In the genomic region with DNA sequence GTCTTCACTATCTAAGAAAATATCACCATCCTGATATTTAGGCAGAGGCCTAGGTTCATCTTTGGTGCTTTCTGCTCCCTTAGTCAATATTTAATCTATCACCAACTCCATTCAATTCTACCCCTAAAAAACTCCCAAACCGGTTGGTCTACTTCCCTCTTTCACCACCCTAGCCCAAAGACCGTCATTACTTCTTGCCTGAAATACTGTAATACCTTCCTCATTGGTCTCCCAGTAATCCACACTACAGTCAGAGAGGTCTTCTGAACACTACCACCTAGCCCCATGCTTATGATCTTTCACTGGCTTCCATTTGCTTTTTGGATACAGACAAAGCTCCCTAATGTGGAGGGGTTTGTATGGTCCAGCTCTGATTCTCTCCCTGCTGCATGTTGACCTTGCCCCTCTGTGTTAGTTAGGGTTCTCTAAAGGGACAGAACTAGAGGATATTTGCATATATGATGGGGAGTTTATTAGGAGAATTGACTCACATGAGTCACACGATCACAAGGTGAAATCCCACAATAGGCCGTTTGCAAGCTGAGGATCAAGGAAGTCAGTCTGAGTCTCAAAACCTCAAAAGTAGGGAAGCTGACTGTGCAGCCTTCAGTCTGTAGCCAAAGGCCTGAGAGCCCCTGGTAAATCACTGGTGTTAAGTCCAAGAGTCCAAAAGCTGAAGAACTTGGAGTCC, we compare ENCODE assay signal across 12 cellular contexts. TPM values are rescaled to one million over a fixed set of nuclear protein-coding genes. Genes with fewer than 3 reads are reported as not detected.
DNase-seq lines count a peak whose midpoint lies in the region; ATAC-seq, FAIRE-seq and TF ChIP-seq lines count a peak whose summit lies in the region.
"Had no signal": no experiment of that assay in that cellular context is flagged by ENCODE, and none has a peak within 500 bp of the region (broad histone marks: within the 10 kb centered on the region; RNA-seq: fewer than 3 reads in every experiment).

No MANE protein-coding gene starts in this region.

- peak; percentile 17 for FAIRE-seq in urothelium cell line (lab: Jason Lieb, UNC)

- peaks cover 40% of the 10 kb centered on the region for H3K27me3 Mint-ChIP-seq in activated naive CD8-positive, alpha-beta T cell treated with anti-CD3 and anti-CD28 coated beads, Interleukin-2, amount 50 U/mL, for 24 hours
- H3K27me3 Mint-ChIP-seq in activated naive CD8-positive, alpha-beta T cell treated with anti-CD3 and anti-CD28 coated beads for 36 hours: peaks cover 43% of the 10 kb centered on the region
- H3K27me3 Mint-ChIP-seq in endothelial cell (ENCODE audit: unreplicated experiment): peaks cover 3% of the 10 kb centered on the region

- no peak for DNase-seq in activated naive CD8-positive, alpha-beta T cell treated with anti-CD3 and anti-CD28 coated beads, Interleukin-2, amount 50 U/mL, for 24 hours
- no peak for DNase-seq in activated naive CD8-positive, alpha-beta T cell treated with anti-CD3 and anti-CD28 coated beads for 36 hours
- peak; percentile 40 for DNase-seq in RPMI7951 (ENCODE audit: low read depth)
- DNase-seq in urothelium cell line (ENCODE audit: low spot score): no peak
- no peak for DNase-seq in left colon
- DNase-seq in stimulated activated naive CD8-positive, alpha-beta T cell treated with anti-CD3 and anti-CD28 coated beads, Interleukin-15, Interleukin-2, amounts not matched to agents 100 U/mL and 50 U/mL, for 24 hours: no peak
- no peak for DNase-seq in endothelial cell (ENCODE audit: low spot score)
- DNase-seq: activated gamma-delta T cell treated with Interleukin-2 at 50 U/mL for 16 hours, kidney glomerular epithelial cell, naive B cell had no signal

- H3K9me3 Mint-ChIP-seq in activated naive CD8-positive, alpha-beta T cell treated with anti-CD3 and anti-CD28 coated beads, Interleukin-2, amount 50 U/mL, for 24 hours: no peaks in the 10 kb centered on the region
- no peaks in the 10 kb centered on the region for H3K9me3 Mint-ChIP-seq in activated naive CD8-positive, alpha-beta T cell treated with anti-CD3 and anti-CD28 coated beads for 36 hours
- no peaks in the 10 kb centered on the region for H3K9me3 Mint-ChIP-seq in endothelial cell (ENCODE audit: unreplicated experiment)
- H3K9me3 Mint-ChIP-seq: naive B cell had no signal

- ATAC-seq in activated naive CD8-positive, alpha-beta T cell treated with anti-CD3 and anti-CD28 coated beads, Interleukin-2, amount 50 U/mL, for 24 hours: peak; percentile 10
- ATAC-seq in HG02973 (IDR thresholded peaks at IDR 0.05; ENCODE audit: unreplicated experiment): peak; percentile 30
- no peak for ATAC-seq in left colon
- ATAC-seq in stimulated activated naive CD8-positive, alpha-beta T cell treated with anti-CD3 and anti-CD28 coated beads, Interleukin-15, Interleukin-2, amounts not matched to agents 100 U/mL and 50 U/mL, for 24 hours: no peak
- ATAC-seq: Panc1 had no signal

- intact Hi-C loops in left colon (cut with DNase I, micrococcal nuclease): no loop called here

- H3K36me3 Mint-ChIP-seq in activated naive CD8-positive, alpha-beta T cell treated with anti-CD3 and anti-CD28 coated beads, Interleukin-2, amount 50 U/mL, for 24 hours (ENCODE audit: low read depth): no peaks in the 10 kb centered on the region
- no peaks in the 10 kb centered on the region for H3K36me3 Mint-ChIP-seq in activated naive CD8-positive, alpha-beta T cell treated with anti-CD3 and anti-CD28 coated beads for 36 hours
- no peaks in the 10 kb centered on the region for H3K36me3 Mint-ChIP-seq in endothelial cell (ENCODE audit: low read depth, unreplicated experiment)
- H3K36me3 Mint-ChIP-seq: naive B cell had no signal

- H3K4me3 Mint-ChIP-seq in activated naive CD8-positive, alpha-beta T cell treated with anti-CD3 and anti-CD28 coated beads, Interleukin-2, amount 50 U/mL, for 24 hours: no peak overlapping the region
- H3K4me3 Mint-ChIP-seq in activated naive CD8-positive, alpha-beta T cell treated with anti-CD3 and anti-CD28 coated beads for 36 hours: no peak overlapping the region
- H3K4me3 Mint-ChIP-seq in endothelial cell (ENCODE audit: unreplicated experiment): no peak overlapping the region

- H3K4me1 Mint-ChIP-seq in activated naive CD8-positive, alpha-beta T cell treated with anti-CD3 and anti-CD28 coated beads, Interleukin-2, amount 50 U/mL, for 24 hours: peaks cover 11% of the 10 kb centered on the region
- H3K4me1 Mint-ChIP-seq in activated naive CD8-positive, alpha-beta T cell treated with anti-CD3 and anti-CD28 coated beads for 36 hours: peaks cover 11% of the 10 kb centered on the region
- H3K4me1 Mint-ChIP-seq in endothelial cell (ENCODE audit: unreplicated experiment): no peaks in the 10 kb centered on the region
- H3K4me1 Mint-ChIP-seq: naive B cell had no signal

- H3K27ac Mint-ChIP-seq in activated naive CD8-positive, alpha-beta T cell treated with anti-CD3 and anti-CD28 coated beads, Interleukin-2, amount 50 U/mL, for 24 hours: no peak overlapping the region
- no peak overlapping the region for H3K27ac Mint-ChIP-seq in activated naive CD8-positive, alpha-beta T cell treated with anti-CD3 and anti-CD28 coated beads for 36 hours
- H3K27ac Mint-ChIP-seq in endothelial cell (ENCODE audit: unreplicated experiment): no peak overlapping the region
- H3K27ac Mint-ChIP-seq: naive B cell had no signal

- no peak for TF ChIP-seq CTCF in endothelial cell (IDR thresholded peaks at IDR 0.05; ENCODE audit: unreplicated experiment)

RNA-seq across cellular contexts. Expression of gene ATP2C1, which starts 36.4 kb away (rescaled TPM):
- total RNA-seq in activated naive CD8-positive, alpha-beta T cell treated with anti-CD3 and anti-CD28 coated beads for 36 hours: 10 to 100 TPM; 48.8 to 53.2 TPM
- total RNA-seq in RPMI7951 (2014; rRNA removed; shearing (Covaris generic)): 62.5 and 67.1 TPM in 2 replicates
- total RNA-seq in left colon (10 to 100 TPM; 62.8 to 65.7 TPM), endothelial cell (ENCODE audit: unreplicated experiment) (102 TPM)

Comparison
In these comparisons a context has a peak if more than half of its experiments do, and no peak if none do; other contexts are left out.
1. ATAC-seq: peak in activated naive CD8-positive, alpha-beta T cell treated with anti-CD3 and anti-CD28 coated beads, Interleukin-2, amount 50 U/mL, for 24 hours (single experiment) and HG02973 (single experiment); none in left colon (single experiment) and stimulated activated naive CD8-positive, alpha-beta T cell treated with anti-CD3 and anti-CD28 coated beads, Interleukin-15, Interleukin-2, amounts not matched to agents 100 U/mL and 50 U/mL, for 24 hours (single experiment).